In genomic region chr16:11211977-11212818, GRCh38 we compare ENCODE assay signal across 2 cellular contexts.
TF ChIP-seq lines count a peak whose summit lies in the region.

No MANE protein-coding gene starts in this region.

TF ChIP-seq in A549, 52 proteins besides CTCF, POLR2A, EP300 and RAD21:
- no peak for TF ChIP-seq PBX3 (IDR thresholded peaks at IDR 0.05)
- TF ChIP-seq FOSL2 (IDR thresholded peaks at IDR 0.05), result no peak
- no peak for TF ChIP-seq FOSL2 (CRISPR knock-in tag; IDR thresholded peaks at IDR 0.05)
- TF ChIP-seq CHD4 (IDR thresholded peaks at IDR 0.05; ENCODE audit: borderline replicate concordance), result no peak
- TF ChIP-seq HEYL (CRISPR knock-in tag; IDR thresholded peaks at IDR 0.05), result no peak
- no peak for TF ChIP-seq EHF (CRISPR knock-in tag; IDR thresholded peaks at IDR 0.05)
- no peak for TF ChIP-seq JUNB (IDR thresholded peaks at IDR 0.05)
- TF ChIP-seq RCOR1 (IDR thresholded peaks at IDR 0.05; ENCODE audit: low read depth, low read length), result no peak
- no peak for TF ChIP-seq KDM5A (IDR thresholded peaks at IDR 0.05)
- TF ChIP-seq CBX8 (IDR thresholded peaks at IDR 0.05), result no peak
- TF ChIP-seq SMC3 (IDR thresholded peaks at IDR 0.05), result no peak
- no peak for TF ChIP-seq ELK1 (IDR thresholded peaks at IDR 0.05; ENCODE audit: low read depth, low read length)
- TF ChIP-seq MAX (IDR thresholded peaks at IDR 0.05), result no peak
- no peak for TF ChIP-seq SREBF2 (IDR thresholded peaks at IDR 0.05)
- TF ChIP-seq HMGXB4 (CRISPR knock-in tag; IDR thresholded peaks at IDR 0.05; ENCODE audit: borderline replicate concordance), result no peak

TF ChIP-seq in IMR-90, 13 proteins besides CTCF, POLR2A, EP300 and RAD21:
- TF ChIP-seq RFX5 (IDR thresholded peaks at IDR 0.05; ENCODE audit: low read depth, low read length), result no peak
- no peak for TF ChIP-seq MAFK (IDR thresholded peaks at IDR 0.05; ENCODE audit: low read depth, low read length)
- TF ChIP-seq FOS (IDR thresholded peaks at IDR 0.05; ENCODE audit: low read depth, low read length), result no peak
- TF ChIP-seq MXI1 (IDR thresholded peaks at IDR 0.05; ENCODE audit: borderline replicate concordance, low read depth, low read length), result no peak
- TF ChIP-seq RCOR1 (IDR thresholded peaks at IDR 0.05; ENCODE audit: insufficient replicate concordance, low read length), result no peak
- TF ChIP-seq, protein P1, sequence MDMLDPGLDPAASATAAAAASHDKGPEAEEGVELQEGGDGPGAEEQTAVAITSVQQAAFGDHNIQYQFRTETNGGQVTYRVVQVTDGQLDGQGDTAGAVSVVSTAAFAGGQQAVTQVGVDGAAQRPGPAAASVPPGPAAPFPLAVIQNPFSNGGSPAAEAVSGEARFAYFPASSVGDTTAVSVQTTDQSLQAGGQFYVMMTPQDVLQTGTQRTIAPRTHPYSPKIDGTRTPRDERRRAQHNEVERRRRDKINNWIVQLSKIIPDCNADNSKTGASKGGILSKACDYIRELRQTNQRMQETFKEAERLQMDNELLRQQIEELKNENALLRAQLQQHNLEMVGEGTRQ (IDR thresholded peaks at IDR 0.05; ENCODE audit: low read depth, low read length), result no peak
- TF ChIP-seq NFE2L2 (IDR thresholded peaks at IDR 0.05; ENCODE audit: low read depth, low read length), result no peak
TF ChIP-seq in IMR-90: peak in this region for 0.
